ENCODE assay signal across 1 cellular context in the genomic region with DNA sequence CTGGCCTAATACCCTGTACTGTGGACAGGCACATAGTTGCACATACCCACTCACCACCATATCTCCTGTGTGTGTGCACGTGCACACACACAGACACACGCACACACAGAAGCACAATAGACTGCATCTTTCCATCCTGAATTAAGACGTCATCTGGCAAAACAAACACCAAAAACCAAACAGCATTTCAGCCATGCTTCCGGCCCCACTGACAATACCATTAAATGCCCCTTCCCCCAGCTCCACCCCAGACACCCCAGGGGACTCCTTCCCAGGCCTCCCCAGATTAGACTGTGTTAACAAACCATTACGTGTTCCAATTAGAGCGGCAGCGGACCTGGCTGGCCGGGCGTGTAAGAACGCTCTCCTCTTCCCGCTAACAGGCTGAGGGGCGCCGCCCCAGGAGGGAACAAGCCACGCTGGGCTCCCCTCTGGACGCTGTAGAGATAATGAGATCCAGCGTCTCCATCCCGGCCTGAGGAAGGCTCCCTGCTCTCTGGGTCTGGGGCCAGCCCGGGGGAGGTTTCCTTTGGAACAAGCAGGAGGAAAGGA.
TF ChIP-seq lines count a peak whose summit lies in the region.

No MANE protein-coding gene starts in this region.

TF ChIP-seq in HEK293, 187 proteins besides CTCF, POLR2A, EP300 and RAD21 (continued from another document):
- TF ChIP-seq, protein P1, sequence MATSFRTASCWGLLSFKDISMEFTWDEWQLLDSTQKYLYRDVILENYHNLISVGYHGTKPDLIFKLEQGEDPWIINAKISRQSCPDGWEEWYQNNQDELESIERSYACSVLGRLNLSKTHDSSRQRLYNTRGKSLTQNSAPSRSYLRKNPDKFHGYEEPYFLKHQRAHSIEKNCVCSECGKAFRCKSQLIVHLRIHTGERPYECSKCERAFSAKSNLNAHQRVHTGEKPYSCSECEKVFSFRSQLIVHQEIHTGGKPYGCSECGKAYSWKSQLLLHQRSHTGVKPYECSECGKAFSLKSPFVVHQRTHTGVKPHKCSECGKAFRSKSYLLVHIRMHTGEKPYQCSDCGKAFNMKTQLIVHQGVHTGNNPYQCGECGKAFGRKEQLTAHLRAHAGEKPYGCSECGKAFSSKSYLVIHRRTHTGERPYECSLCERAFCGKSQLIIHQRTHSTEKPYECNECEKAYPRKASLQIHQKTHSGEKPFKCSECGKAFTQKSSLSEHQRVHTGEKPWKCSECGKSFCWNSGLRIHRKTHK (tag by site-specific recombination; IDR thresholded peaks at IDR 0.05), result no peak
- TF ChIP-seq ZNF416 (tag by site-specific recombination; IDR thresholded peaks at IDR 0.05) (no peak), ZNF391 (tag by site-specific recombination; IDR thresholded peaks at IDR 0.05; ENCODE audit: borderline replicate concordance, low read depth) (no peak), PRDM2 (tag by site-specific recombination; IDR thresholded peaks at IDR 0.05; ENCODE audit: borderline replicate concordance) (no peak), ZNF560 (tag by site-specific recombination; IDR thresholded peaks at IDR 0.05; ENCODE audit: borderline replicate concordance) (no peak), PRDM1 (tag by site-specific recombination; IDR thresholded peaks at IDR 0.05) (no peak), ZNF777 (tag by site-specific recombination; IDR thresholded peaks at IDR 0.05; ENCODE audit: borderline replicate concordance) (no peak), ZNF404 (tag by site-specific recombination; IDR thresholded peaks at IDR 0.05) (no peak), ZNF664 (tag by site-specific recombination; IDR thresholded peaks at IDR 0.05) (no peak), HOXD13 (CRISPR knock-in tag; IDR thresholded peaks at IDR 0.05; ENCODE audit: borderline replicate concordance) (no peak), ZFP69B (tag by site-specific recombination; IDR thresholded peaks at IDR 0.05) (peak; percentile 53; the same call in 1 of the 2 replicates), ZNF174 (tag by site-specific recombination; IDR thresholded peaks at IDR 0.05) (no peak), MZF1 (tag by site-specific recombination; IDR thresholded peaks at IDR 0.05; ENCODE audit: borderline replicate concordance) (no peak), KLF7 (tag by site-specific recombination; IDR thresholded peaks at IDR 0.05; ENCODE audit: borderline replicate concordance) (no peak), ZNF48 (tag by site-specific recombination; IDR thresholded peaks at IDR 0.05) (no peak)
